ENCODE assay signal across 8 cellular contexts in the genomic region with DNA sequence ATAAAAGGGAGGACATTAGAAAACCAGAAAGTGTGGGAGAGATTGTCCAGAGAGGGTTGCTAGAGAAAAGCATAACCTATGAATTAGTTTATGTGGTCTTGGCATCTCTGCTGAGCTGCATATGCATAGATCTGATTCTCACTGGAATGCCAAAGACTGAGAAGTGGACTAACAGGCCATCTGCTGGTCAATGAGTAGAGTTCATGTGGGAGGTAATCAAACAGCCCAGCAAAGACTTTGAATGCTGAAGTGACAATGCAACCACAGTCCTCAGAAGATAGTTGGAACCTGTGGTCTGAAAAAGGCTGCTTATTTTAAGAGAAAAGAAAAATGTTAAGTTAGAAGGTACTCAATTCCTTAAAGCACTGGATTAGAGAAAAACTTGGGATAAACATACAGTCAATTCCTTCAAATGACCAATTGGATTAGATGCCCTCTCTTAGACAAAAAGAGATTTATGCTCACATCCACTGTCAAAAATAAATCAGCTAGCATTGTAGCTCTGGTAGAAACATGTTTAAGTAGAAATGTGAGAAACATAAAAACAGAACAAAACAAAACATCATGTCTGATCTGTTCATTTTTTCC.
DNase-seq lines count a peak whose midpoint lies in the region; ATAC-seq and TF ChIP-seq lines count a peak whose summit lies in the region.

No MANE protein-coding gene starts in this region.

- no peak overlapping the region for H3K4me3 Mint-ChIP-seq in nephron
- no peak overlapping the region for H3K4me3 Mint-ChIP-seq in activated naive CD4-positive, alpha-beta T cell treated with anti-CD3 and anti-CD28 coated beads for 36 hours

- CTCF ChIA-PET in activated naive CD4-positive, alpha-beta T cell treated with anti-CD3 and anti-CD28 coated beads for 36 hours (lab: Charles Lee) = no interaction called here

- H3K9ac ChIP-seq in adipocyte (ENCODE audit: low read length) = no peak overlapping the region

- no peaks in the 10 kb centered on the region for H3K9me3 ChIP-seq in adipocyte (ENCODE audit: control insufficient read depth, low read length)

- TF ChIP-seq CTCF in nephron (IDR thresholded peaks at IDR 0.05; ENCODE audit: unreplicated experiment in 3 of 3) (peak; percentile 53 to 70 (median 60)), coronary artery (IDR thresholded peaks at IDR 0.05) (no peak)

- H3K4me1 ChIP-seq in adipocyte (ENCODE audit: control insufficient read depth, insufficient read depth, low read length) = no peaks in the 10 kb centered on the region

- H3K27ac ChIP-seq in coronary artery = no peak overlapping the region

- no peaks in the 10 kb centered on the region for H3K4me1 Mint-ChIP-seq in nephron
- H3K4me1 Mint-ChIP-seq in activated naive CD4-positive, alpha-beta T cell treated with anti-CD3 and anti-CD28 coated beads for 36 hours (ENCODE audit: low read depth) = no peaks in the 10 kb centered on the region

- no peaks in the 10 kb centered on the region for H3K36me3 ChIP-seq in adipocyte (ENCODE audit: control insufficient read depth, insufficient read depth, low read length, severe bottlenecking)

- H3K27me3 Mint-ChIP-seq in nephron (ENCODE audit: low read depth) = no peaks in the 10 kb centered on the region
- no peaks in the 10 kb centered on the region for H3K27me3 Mint-ChIP-seq in activated naive CD4-positive, alpha-beta T cell treated with anti-CD3 and anti-CD28 coated beads for 36 hours (ENCODE audit: low read depth)

- H3K4me3 ChIP-seq in adipocyte (ENCODE audit: low read length) (no peak overlapping the region), coronary artery (no peak overlapping the region)

- peak; percentile 16 for DNase-seq in COLO668 (lab: John Stamatoyannopoulos, UW; ENCODE audit: unreplicated experiment)
- peak; percentile 37 for DNase-seq in MV-4-11 (lab: John Stamatoyannopoulos, UW)
- DNase-seq in adipocyte (ENCODE audit: low read depth) = peak; percentile 12
- no peak for DNase-seq in activated naive CD4-positive, alpha-beta T cell treated with anti-CD3 and anti-CD28 coated beads for 36 hours
- no peak for DNase-seq in coronary artery (ENCODE audit: low spot score)
- DNase-seq in Right ventricle myocardium superior = no peak

- H3K27me3 ChIP-seq in adipocyte (replicated peaks; ENCODE audit: control insufficient read depth, insufficient read depth, low read length) = no peaks in the 10 kb centered on the region

- ATAC-seq in GM19463 (IDR thresholded peaks at IDR 0.05; ENCODE audit: unreplicated experiment) (peak; percentile 48), Right ventricle myocardium superior (ENCODE audit: poor library complexity) (no peak)

- intact Hi-C loops in activated naive CD4-positive, alpha-beta T cell treated with anti-CD3 and anti-CD28 coated beads for 36 hours (cut with micrococcal nuclease) = no loop called here
- intact Hi-C loops in Right ventricle myocardium superior (cut with DNase I) = no loop called here

- H3K27ac Mint-ChIP-seq in nephron = no peak overlapping the region
- H3K27ac Mint-ChIP-seq in activated naive CD4-positive, alpha-beta T cell treated with anti-CD3 and anti-CD28 coated beads for 36 hours = no peak overlapping the region

- no peaks in the 10 kb centered on the region for H3K9me3 Mint-ChIP-seq in nephron
- H3K9me3 Mint-ChIP-seq in activated naive CD4-positive, alpha-beta T cell treated with anti-CD3 and anti-CD28 coated beads for 36 hours = peaks cover 3% of the 10 kb centered on the region

- H3K36me3 Mint-ChIP-seq in nephron (ENCODE audit: low read depth) = no peaks in the 10 kb centered on the region
- H3K36me3 Mint-ChIP-seq in activated naive CD4-positive, alpha-beta T cell treated with anti-CD3 and anti-CD28 coated beads for 36 hours (ENCODE audit: low read depth) = no peaks in the 10 kb centered on the region

Comparison
In these comparisons a context has a peak if more than half of its experiments do, and no peak if none do; other contexts are left out.
1. DNase-seq: peak in COLO668 (single experiment), MV-4-11 (single experiment) and adipocyte (single experiment); none in activated naive CD4-positive, alpha-beta T cell treated with anti-CD3 and anti-CD28 coated beads for 36 hours (single experiment), coronary artery (single experiment) and Right ventricle myocardium superior (single experiment).